9 cellular contexts compared by ENCODE assay signal in genomic region chr11:125345706-125346561, GRCh38.
DNase-seq lines count a peak whose midpoint lies in the region; TF ChIP-seq lines count a peak whose summit lies in the region.
"Had no signal": no experiment of that assay in that cellular context is flagged by ENCODE, and none has a peak within 500 bp of the region (broad histone marks: within the 10 kb centered on the region; RNA-seq: fewer than 3 reads in every experiment).

No MANE protein-coding gene starts in this region.

- H3K27ac Mint-ChIP-seq in MCF 10A (ENCODE audit: low read depth, unreplicated experiment): no peak overlapping the region
- no peak overlapping the region for H3K27ac Mint-ChIP-seq in immature natural killer cell

- H3K9ac ChIP-seq in SU-DHL-6 (ENCODE audit: low read length): no peak overlapping the region
- H3K9ac ChIP-seq in smooth muscle cell (ENCODE audit: low read depth): no peak overlapping the region

- H3K9me3 Mint-ChIP-seq in MCF 10A (ENCODE audit: unreplicated experiment) (no peaks in the 10 kb centered on the region), immature natural killer cell (no peaks in the 10 kb centered on the region)
- H3K9me3 Mint-ChIP-seq: CD4-positive, CD25-positive, alpha-beta regulatory T cell had no signal

- POLR2A ChIA-PET in MCF 10A (lab: Yijun Ruan, JAX): interaction anchor here (0.6 to 1.0 kb wide), 8 partner anchors 45 to 597 kb away, joined by 3 to 6 read pairs (median 3); partner anchors contain the start of gene CCDC15

- no peaks in the 10 kb centered on the region for H4K20me1 ChIP-seq in SU-DHL-6 (ENCODE audit: low read depth, low read length)
- H4K20me1 ChIP-seq in smooth muscle cell (ENCODE audit: low read depth): no peaks in the 10 kb centered on the region

- H3K9me3 ChIP-seq in SU-DHL-6 (ENCODE audit: insufficient read depth, low read length) (no peaks in the 10 kb centered on the region), smooth muscle cell (replicated peaks; ENCODE audit: low read depth) (no peaks in the 10 kb centered on the region)

- CTCF ChIA-PET in MCF 10A (lab: Yijun Ruan, JAX): interaction anchor here (0.5 to 10.2 kb wide), 62 partner anchors 11 to 610 kb away, joined by 3 to 192 read pairs (median 4); partner anchors contain the start of genes HYLS1, PKNOX2 and TMEM218

- TF ChIP-seq CTCF in SU-DHL-6 (IDR thresholded peaks at IDR 0.05; ENCODE audit: insufficient read depth, low read length, poor library complexity, severe bottlenecking): peak; percentile 44
- TF ChIP-seq CTCF in MCF 10A (IDR thresholded peaks at IDR 0.05; ENCODE audit: unreplicated experiment): peak; percentile 81
- TF ChIP-seq CTCF in smooth muscle cell (IDR thresholded peaks at IDR 0.05; ENCODE audit: borderline replicate concordance, insufficient read depth, poor library complexity, severe bottlenecking): peak; percentile 95

- H3K27me3 ChIP-seq in SU-DHL-6 (ENCODE audit: low read length) (no peaks in the 10 kb centered on the region), smooth muscle cell (ENCODE audit: low read depth) (no peaks in the 10 kb centered on the region)

- no TSS peak for BruUV-seq in MCF 10A (replicated peaks; lab: Mats Ljungman, UMichigan)

- H3K4me3 Mint-ChIP-seq in MCF 10A (ENCODE audit: unreplicated experiment): no peak overlapping the region
- H3K4me3 Mint-ChIP-seq in immature natural killer cell: no peak overlapping the region
- H3K4me3 Mint-ChIP-seq: CD4-positive, CD25-positive, alpha-beta regulatory T cell had no signal

- no peaks in the 10 kb centered on the region for H3K9me2 ChIP-seq in SU-DHL-6 (replicated peaks; ENCODE audit: insufficient read depth, low read length)

- H3K4me2 ChIP-seq in SU-DHL-6 (ENCODE audit: low read depth, low read length, poor library complexity, severe bottlenecking) (no peak overlapping the region), smooth muscle cell (peak overlapping the region; percentile 48)

- H3K27me3 Mint-ChIP-seq in MCF 10A (ENCODE audit: insufficient read depth, unreplicated experiment): peaks cover 16% of the 10 kb centered on the region
- H3K27me3 Mint-ChIP-seq in immature natural killer cell (ENCODE audit: low read depth in 3 of 3): peaks cover 2 to 5% (median 3%) of the 10 kb centered on the region in 3 donors

- H3K4me1 ChIP-seq in smooth muscle cell (ENCODE audit: low read depth): peaks cover 56% of the 10 kb centered on the region

- intact Hi-C loops in MCF 10A (cut with micrococcal nuclease): loop anchor here (1.0 to 2.0 kb wide), 3 partner anchors 59 to 255 kb away; partner anchors contain the start of gene PKNOX2

- H3K27ac ChIP-seq in SU-DHL-6 (ENCODE audit: low read depth, low read length) (no peak overlapping the region), smooth muscle cell (ENCODE audit: low read depth) (peak overlapping the region; percentile 65)

- H3K4me1 Mint-ChIP-seq in MCF 10A (ENCODE audit: insufficient read depth, unreplicated experiment): peaks cover 6% of the 10 kb centered on the region
- H3K4me1 Mint-ChIP-seq in immature natural killer cell: no peaks in the 10 kb centered on the region

- 13% methylated on average over 17 of the region's 18 CpGs for WGBS in smooth muscle cell (ENCODE audit: low lambda C conversion rate)

- H3F3A ChIP-seq in SU-DHL-6 (ENCODE audit: insufficient read depth) (no peaks in the 10 kb centered on the region), smooth muscle cell (ENCODE audit: low read depth) (peaks cover 13% of the 10 kb centered on the region)

- H3K4me3 ChIP-seq in SU-DHL-6 (ENCODE audit: insufficient read depth, low read length, poor library complexity, severe bottlenecking) (no peak overlapping the region), smooth muscle cell (no peak overlapping the region)

- H3K36me3 ChIP-seq in SU-DHL-6 (ENCODE audit: low read length) (no peaks in the 10 kb centered on the region), smooth muscle cell (ENCODE audit: low read depth) (no peaks in the 10 kb centered on the region)

- no peaks in the 10 kb centered on the region for H3K79me2 ChIP-seq in SU-DHL-6 (ENCODE audit: insufficient read depth, low read length)
- H3K79me2 ChIP-seq in smooth muscle cell (ENCODE audit: low read depth): no peaks in the 10 kb centered on the region

- peak; percentile 2 for DNase-seq in NCI-H2029 (lab: John Stamatoyannopoulos, UW)
- DNase-seq in NCI-H2029 treated with DMSO at 0.1 percent for 48 hours (lab: John Stamatoyannopoulos, UW): no peak
- peak; percentile 36 to 57 for DNase-seq in Kasumi-1 (lab: John Stamatoyannopoulos, UW)
- DNase-seq in MCF 10A (ENCODE audit: unreplicated experiment): peak; percentile 76
- DNase-seq in immature natural killer cell: peak in 2 of 3 donors; percentile 7 to 9
- peak; percentile 60 for DNase-seq in smooth muscle cell (lab: John Stamatoyannopoulos, UW; ENCODE audit: unreplicated experiment)
- DNase-seq in GDM1 (lab: John Stamatoyannopoulos, UW): no peak

- H2AFZ ChIP-seq in SU-DHL-6 (ENCODE audit: low read depth, low read length, severe bottlenecking): no peak overlapping the region
- no peak overlapping the region for H2AFZ ChIP-seq in smooth muscle cell (ENCODE audit: low read depth)

- H3K36me3 Mint-ChIP-seq in MCF 10A (ENCODE audit: insufficient read depth, unreplicated experiment) (no peaks in the 10 kb centered on the region), immature natural killer cell (no peaks in the 10 kb centered on the region)
- H3K36me3 Mint-ChIP-seq: CD4-positive, CD25-positive, alpha-beta regulatory T cell had no signal

Comparison
In these comparisons a context has a peak if more than half of its experiments do, and no peak if none do; other contexts are left out.
1. DNase-seq: peak in NCI-H2029 (single experiment), Kasumi-1 (2 of 2), MCF 10A (single experiment), immature natural killer cell (2 of 3) and smooth muscle cell (single experiment); none in NCI-H2029 treated with DMSO at 0.1 percent for 48 hours (single experiment) and GDM1 (single experiment).
2. CTCF ChIP-seq: peak in every context shown above with its lines; median percentile 95 in smooth muscle cell; 81 in MCF 10A; 44 in SU-DHL-6.